ENCODE assay signal across 8 cellular contexts in genomic region chr7:99438573-99439480, GRCh38. TPM values are rescaled to one million over a fixed set of nuclear protein-coding genes. Genes with fewer than 3 reads are reported as not detected.
DNase-seq lines count a peak whose midpoint lies in the region; ATAC-seq, FAIRE-seq and TF ChIP-seq lines count a peak whose summit lies in the region.

Gene CPSF4, plus strand, starts transcription at chr7:99438943. Its CDS starts 140 bp downstream, at chr7:99439083.
Gene PTCD1, minus strand, starts transcription at chr7:99438798. Its CDS starts 3,556 bp downstream, at chr7:99435242.

- peak; percentile 92 for DNase-seq in NCI-H146 (lab: John Stamatoyannopoulos, UW)
- DNase-seq in amygdala (lab: John Stamatoyannopoulos, UW), result peak; percentile 69 to 96 (median 90)
- DNase-seq in right atrium auricular region (ENCODE audit: low spot score), result peak; percentile 95
- DNase-seq in psoas muscle, result peak; percentile 97 to 99
- DNase-seq in urothelium cell line (ENCODE audit: low spot score), result peak; percentile 99

- H3K9me3 Mint-ChIP-seq in T-helper 1 cell treated with Interleukin-12 subunit alpha and Interleukin-12 subunit beta and Interleukin-4 antibody, amounts not matched to agents 30 μg/mL and 1 μg/mL, for 36 hours, result no peaks in the 10 kb centered on the region

- peak; percentile 78 for TF ChIP-seq POLR2A in GM15510 (IDR thresholded peaks at IDR 0.05; ENCODE audit: borderline replicate concordance, extremely low read depth, insufficient read length)

- no peaks in the 10 kb centered on the region for H3K9me3 ChIP-seq in right atrium auricular region
- no peaks in the 10 kb centered on the region for H3K9me3 ChIP-seq in psoas muscle

- H3K27me3 Mint-ChIP-seq in T-helper 1 cell treated with Interleukin-12 subunit alpha and Interleukin-12 subunit beta and Interleukin-4 antibody, amounts not matched to agents 30 μg/mL and 1 μg/mL, for 36 hours (ENCODE audit: low read depth), result no peaks in the 10 kb centered on the region

- H3K27me3 ChIP-seq in right atrium auricular region (no peaks in the 10 kb centered on the region), psoas muscle (ENCODE audit: insufficient read depth in 3 of 3, low read length in 2 of 3) (no peaks in the 10 kb centered on the region)

- peaks cover 24% of the 10 kb centered on the region for H3K4me1 Mint-ChIP-seq in T-helper 1 cell treated with Interleukin-12 subunit alpha and Interleukin-12 subunit beta and Interleukin-4 antibody, amounts not matched to agents 30 μg/mL and 1 μg/mL, for 36 hours (ENCODE audit: low read depth)

- intact Hi-C loops in psoas muscle (cut with DNase I), result no loop called here

- peak; percentile 88 for FAIRE-seq in urothelium cell line (lab: Jason Lieb, UNC)

- H3K4me3 Mint-ChIP-seq in T-helper 1 cell treated with Interleukin-12 subunit alpha and Interleukin-12 subunit beta and Interleukin-4 antibody, amounts not matched to agents 30 μg/mL and 1 μg/mL, for 36 hours, result peak within 1 kb of the TSS; percentile 97

- H3K4me3 ChIP-seq in right atrium auricular region, result peak within 1 kb of the TSS; percentile 96
- peak within 1 kb of the TSS; percentile 89 for H3K4me3 ChIP-seq in psoas muscle

- TF ChIP-seq CTCF in right atrium auricular region (IDR thresholded peaks at IDR 0.05), result peak in 1 of 2 donors; percentile 32
- no peak for TF ChIP-seq CTCF in psoas muscle (IDR thresholded peaks at IDR 0.05)

- H3K36me3 Mint-ChIP-seq in T-helper 1 cell treated with Interleukin-12 subunit alpha and Interleukin-12 subunit beta and Interleukin-4 antibody, amounts not matched to agents 30 μg/mL and 1 μg/mL, for 36 hours (ENCODE audit: low read depth), result peaks cover 13% of the 10 kb centered on the region

- peaks cover 23% of the 10 kb centered on the region for H3K36me3 ChIP-seq in right atrium auricular region
- H3K36me3 ChIP-seq in psoas muscle (ENCODE audit: insufficient read depth in 1 of 2, low read depth in 1 of 2), result peaks cover 6 to 32% of the 10 kb centered on the region in 2 donors

- peak within 1 kb of the TSS; percentile 90 for H3K27ac Mint-ChIP-seq in T-helper 1 cell treated with Interleukin-12 subunit alpha and Interleukin-12 subunit beta and Interleukin-4 antibody, amounts not matched to agents 30 μg/mL and 1 μg/mL, for 36 hours

- H3K4me1 ChIP-seq in right atrium auricular region (peaks cover 0 to 32% of the 10 kb centered on the region in 2 donors), psoas muscle (peaks cover 31% of the 10 kb centered on the region)

- H3K27ac ChIP-seq in right atrium auricular region, result peak within 1 kb of the TSS; percentile 88 to 89
- peak within 1 kb of the TSS; percentile 91 for H3K27ac ChIP-seq in psoas muscle

- ATAC-seq in HG02870 (IDR thresholded peaks at IDR 0.05; ENCODE audit: unreplicated experiment) (peak; percentile 84), psoas muscle (peak; percentile 96 to 98 (median 98))

- 0 to 1% (median 1%) methylated on average over 51 to 89 of the region's 89 CpGs for WGBS in psoas muscle, 3 donors

RNA-seq across cellular contexts. Expression of gene CPSF4, which starts in this region (rescaled TPM):
- total RNA-seq in right atrium auricular region, result 10 to 100 TPM; 12.4 to 18.8 TPM
- total RNA-seq in psoas muscle, result 10 to 100 TPM; 21.3 to 42.4 (median 28.6) TPM
- 10 to 100 TPM; 35.6 to 46.4 (median 36.5) TPM for polyA plus RNA-seq in psoas muscle

RNA-seq across cellular contexts. Expression of gene PTCD1, which starts in this region (rescaled TPM):
- 1 to 10 TPM; 4.6 to 5.3 TPM for total RNA-seq in right atrium auricular region
- total RNA-seq in psoas muscle, result 1 to 10 TPM; 2.7 to 9.2 (median 4.6) TPM
- 1 to 10 TPM; 5.0 to 8.1 (median 5.6) TPM for polyA plus RNA-seq in psoas muscle

Comparison
In these comparisons a context has a peak if more than half of its experiments do, and no peak if none do; other contexts are left out.
1. Peak in every context shown above with its lines: DNase-seq, ATAC-seq, H3K4me3 ChIP-seq and H3K27ac ChIP-seq.